Comparison of ENCODE assay signal across 23 cellular contexts in genomic region chr14:79051009-79051710, GRCh38.
DNase-seq lines count a peak whose midpoint lies in the region; ATAC-seq and TF ChIP-seq lines count a peak whose summit lies in the region.
"Had no signal": no experiment of that assay in that cellular context is flagged by ENCODE, and none has a peak within 500 bp of the region (broad histone marks: within the 10 kb centered on the region; RNA-seq: fewer than 3 reads in every experiment).

No MANE protein-coding gene starts in this region.

- no peak overlapping the region for H3K27ac ChIP-seq in SK-N-SH (ENCODE audit: low read depth in 2 of 2, low read length in 1 of 2)
- H3K27ac ChIP-seq in VCaP: peak overlapping the region; percentile 45
- H3K27ac ChIP-seq in heart right ventricle: no peak overlapping the region
- H3K27ac ChIP-seq: PC-9, upper lobe of left lung had no signal

- no peak for TF ChIP-seq EP300 in SK-N-SH (IDR thresholded peaks at IDR 0.05; ENCODE audit: borderline replicate concordance in 1 of 2, low read depth in 1 of 2, low read length in 1 of 2)

- no peaks in the 10 kb centered on the region for H4K20me1 ChIP-seq in SK-N-SH (ENCODE audit: insufficient read depth)

- no peak overlapping the region for H3K4me2 ChIP-seq in SK-N-SH
- H3K4me2 ChIP-seq: PC-9, smooth muscle cell had no signal

- TF ChIP-seq CTCF in SK-N-SH (IDR thresholded peaks at IDR 0.05): no peak
- no peak for TF ChIP-seq CTCF in VCaP (conservative IDR thresholded peaks at IDR 0.05)
- TF ChIP-seq CTCF in heart right ventricle (IDR thresholded peaks at IDR 0.05): no peak

- no peaks in the 10 kb centered on the region for H3K79me2 ChIP-seq in SK-N-SH (ENCODE audit: insufficient read depth)

- H3K27me3 ChIP-seq in SK-N-SH (ENCODE audit: insufficient read depth) (no peaks in the 10 kb centered on the region), heart right ventricle (no peaks in the 10 kb centered on the region)
- H3K27me3 ChIP-seq: upper lobe of left lung had no signal

- H3K4me3 ChIP-seq in SK-N-SH (ENCODE audit: low read depth in 2 of 2, low read length in 1 of 2) (no peak overlapping the region), heart right ventricle (no peak overlapping the region)
- H3K4me3 ChIP-seq: PC-9, smooth muscle cell, upper lobe of left lung had no signal

- CTCF ChIA-PET in SK-N-SH (lab: Yijun Ruan, JAX): no interaction called here

- 0 out of 2 replicates have a peak overlapping the region, but pooled peaks have one; percentile 10 for H2AFZ ChIP-seq in SK-N-SH (ENCODE audit: low read depth)
- H2AFZ ChIP-seq: PC-9 had no signal

- no peak for TF ChIP-seq RAD21 in SK-N-SH (IDR thresholded peaks at IDR 0.05; ENCODE audit: low read length)

- no peaks in the 10 kb centered on the region for H3F3A ChIP-seq in SK-N-SH (replicated peaks; ENCODE audit: insufficient read depth)

- H3K36me3 ChIP-seq in SK-N-SH (replicated peaks in 1 of 2; ENCODE audit: control insufficient read depth in 1 of 2, insufficient read depth in 2 of 2, low read length in 1 of 2) (no peaks in the 10 kb centered on the region), heart right ventricle (no peaks in the 10 kb centered on the region)
- H3K36me3 ChIP-seq: upper lobe of left lung had no signal

- no peaks in the 10 kb centered on the region for H3K9me2 ChIP-seq in SK-N-SH

- H3K4me1 ChIP-seq in SK-N-SH (ENCODE audit: control insufficient read depth in 1 of 2, insufficient read depth in 2 of 2, low read depth in 1 of 2, low read length in 1 of 2) (no peaks in the 10 kb centered on the region; a peak in 1 of 4 replicates), heart right ventricle (no peaks in the 10 kb centered on the region)
- H3K4me1 ChIP-seq: upper lobe of left lung had no signal

- no peak; the same call in 2 of the 3 replicates for ATAC-seq in SK-N-SH treated with all-trans-retinoic acid at 6 μM for 48 hours
- ATAC-seq in GM18867 (IDR thresholded peaks at IDR 0.05; ENCODE audit: unreplicated experiment): no peak
- no peak for ATAC-seq in HG02678 (IDR thresholded peaks at IDR 0.05; ENCODE audit: unreplicated experiment)
- ATAC-seq in heart right ventricle: no peak
- no peak for ATAC-seq in HG03354 (IDR thresholded peaks at IDR 0.05; ENCODE audit: poor library complexity, severe bottlenecking, unreplicated experiment)
- ATAC-seq: esophagus mucosa, WTC11 had no signal

- 48% methylated on average over 6 of the region's 6 CpGs for WGBS in SK-N-SH (ENCODE audit: low lambda C conversion rate)
- 67 to 77% methylated on average over 6 of the region's 6 CpGs for WGBS in heart right ventricle, 2 donors

- intact Hi-C loops in heart right ventricle (cut with DNase I): no loop called here

- DNase-seq in SK-N-SH: no peak
- DNase-seq in kidney tubule cell (ENCODE audit: low spot score): peak; percentile 10
- no peak for DNase-seq in heart right ventricle
- DNase-seq: activated CD4-positive, alpha-beta memory T cell treated with anti-CD3 and anti-CD28 coated beads, Interleukin-2, amount 10 ng/mL, durations not matched to agents 7 days and 5 days; activated naive CD4-positive, alpha-beta T cell treated with Interleukin-2 at 50 U/mL for 16 hours; amniotic stem cell; C1 segment of cervical spinal cord; IMR-90; NCI-H1694; NCI-H748 treated with DMSO at 0.1 percent for 48 hours; nephron progenitor cell; PC-9; SIG-M5; stimulated activated CD4-positive, alpha-beta T cell treated with anti-CD3 and anti-CD28 coated beads, Interleukin-2, amount 100 ng/mL, for 48 hours; upper lobe of left lung had no signal

- H3K9me3 ChIP-seq in SK-N-SH (no peaks in the 10 kb centered on the region), heart right ventricle (no peaks in the 10 kb centered on the region)
- H3K9me3 ChIP-seq: upper lobe of left lung had no signal

- H3K9ac ChIP-seq in SK-N-SH: no peak overlapping the region

- POLR2A ChIA-PET in SK-N-SH (lab: Yijun Ruan, JAX): no interaction called here

TF ChIP-seq in SK-N-SH, 30 proteins besides CTCF, POLR2A, EP300 and RAD21:
- TF ChIP-seq SIN3A (IDR thresholded peaks at IDR 0.05; ENCODE audit: borderline replicate concordance, low read depth, low read length): no peak
- no peak for TF ChIP-seq NRF1 (IDR thresholded peaks at IDR 0.05; ENCODE audit: low read depth, low read length)
- no peak for TF ChIP-seq USF1 (IDR thresholded peaks at IDR 0.05; ENCODE audit: borderline replicate concordance, low read depth)

TF ChIP-seq in SK-N-SH treated with all-trans-retinoic acid at 6 μM for 48 hours, 23 proteins besides CTCF, POLR2A, EP300 and RAD21:
- TF ChIP-seq PATZ1 (CRISPR knock-in tag; IDR thresholded peaks at IDR 0.05; ENCODE audit: borderline replicate concordance) (no peak), ARNTL (CRISPR knock-in tag; IDR thresholded peaks at IDR 0.05; ENCODE audit: borderline replicate concordance, low read depth) (no peak), POU6F1 (CRISPR knock-in tag; IDR thresholded peaks at IDR 0.05; ENCODE audit: borderline replicate concordance, low read depth) (no peak), TSHZ2 (CRISPR knock-in tag; IDR thresholded peaks at IDR 0.05) (no peak), CSDC2 (CRISPR knock-in tag; IDR thresholded peaks at IDR 0.05) (no peak), TOX (CRISPR knock-in tag; IDR thresholded peaks at IDR 0.05; ENCODE audit: borderline replicate concordance) (no peak), ZFP3 (CRISPR knock-in tag; IDR thresholded peaks at IDR 0.05) (no peak), TCF4 (CRISPR knock-in tag; IDR thresholded peaks at IDR 0.05; ENCODE audit: borderline replicate concordance) (no peak), ZFP30 (CRISPR knock-in tag; IDR thresholded peaks at IDR 0.05) (no peak), ISL1 (CRISPR knock-in tag; IDR thresholded peaks at IDR 0.05) (no peak), ZNF70 (CRISPR knock-in tag; IDR thresholded peaks at IDR 0.05) (no peak), GLIS3 (CRISPR knock-in tag; IDR thresholded peaks at IDR 0.05) (no peak), CSRNP3 (CRISPR knock-in tag; IDR thresholded peaks at IDR 0.05) (no peak)
